ENCODE assay signal across 8 cellular contexts in genomic region chr1:18955442-18956188, GRCh38. TPM values are rescaled to one million over a fixed set of nuclear protein-coding genes. Genes with fewer than 3 reads are reported as not detected.
DNase-seq lines count a peak whose midpoint lies in the region; FAIRE-seq and TF ChIP-seq lines count a peak whose summit lies in the region.

No MANE protein-coding gene starts in this region.

- H3K4me3 ChIP-seq in epithelial cell of proximal tubule (ENCODE audit: low read depth, low read length), result peak overlapping the region; percentile 76

- FAIRE-seq in urothelium cell line (lab: Jason Lieb, UNC), result no peak

- H3K4me1 Mint-ChIP-seq in nephron progenitor cell, result peaks cover 48% of the 10 kb centered on the region

- no peaks in the 10 kb centered on the region for H3K36me3 Mint-ChIP-seq in nephron progenitor cell (ENCODE audit: low read depth)

- peak overlapping the region; percentile 79 for H3K4me3 Mint-ChIP-seq in nephron progenitor cell

- DNase-seq in ELR (ENCODE audit: low read depth), result peak; percentile 52
- DNase-seq in HCEC 1CT, result peak; percentile 34
- peak; percentile 64 for DNase-seq in NCI-H1092 treated with DMSO at 0.1 percent for 48 hours (lab: John Stamatoyannopoulos, UW)
- peak; percentile 71 for DNase-seq in activated CD8-positive, alpha-beta memory T cell treated with anti-CD3 and anti-CD28 coated beads, Interleukin-2, amount 50 U/mL, for 4 hours
- no peak for DNase-seq in epithelial cell of proximal tubule (ENCODE audit: low read depth)
- peak; percentile 66 for DNase-seq in nephron progenitor cell
- DNase-seq in urothelium cell line (ENCODE audit: low spot score), result peak; percentile 52
- no peak for DNase-seq in MV-4-11 (lab: John Stamatoyannopoulos, UW)

- TF ChIP-seq CTCF in epithelial cell of proximal tubule (conservative IDR thresholded peaks at IDR 0.05; ENCODE audit: low read depth, low read length) (no peak), nephron progenitor cell (IDR thresholded peaks at IDR 0.05) (no peak)

- H3K27ac Mint-ChIP-seq in nephron progenitor cell, result no peak overlapping the region

- H3K9me3 Mint-ChIP-seq in nephron progenitor cell, result no peaks in the 10 kb centered on the region

- H3K27me3 Mint-ChIP-seq in nephron progenitor cell (ENCODE audit: low read depth, poor library complexity), result peaks cover 61% of the 10 kb centered on the region

RNA-seq across cellular contexts. Expression of gene IFFO2, which starts 0.9 kb away (rescaled TPM):
- total RNA-seq in epithelial cell of proximal tubule, result 61.8 and 107 TPM in 2 replicates

RNA-seq across cellular contexts. Expression of gene ALDH4A1, which starts 53.3 kb away (rescaled TPM):
- total RNA-seq in epithelial cell of proximal tubule, result 15.2 and 27.0 TPM in 2 replicates

Comparison
In these comparisons a context has a peak if more than half of its experiments do, and no peak if none do; other contexts are left out.
1. DNase-seq: peak in ELR (single experiment), HCEC 1CT (single experiment), NCI-H1092 treated with DMSO at 0.1 percent for 48 hours (single experiment), activated CD8-positive, alpha-beta memory T cell treated with anti-CD3 and anti-CD28 coated beads, Interleukin-2, amount 50 U/mL, for 4 hours (single experiment), nephron progenitor cell (single experiment) and urothelium cell line (single experiment); none in epithelial cell of proximal tubule (single experiment) and MV-4-11 (single experiment).